Comparison of ENCODE assay signal across 29 cellular contexts in the genomic region with DNA sequence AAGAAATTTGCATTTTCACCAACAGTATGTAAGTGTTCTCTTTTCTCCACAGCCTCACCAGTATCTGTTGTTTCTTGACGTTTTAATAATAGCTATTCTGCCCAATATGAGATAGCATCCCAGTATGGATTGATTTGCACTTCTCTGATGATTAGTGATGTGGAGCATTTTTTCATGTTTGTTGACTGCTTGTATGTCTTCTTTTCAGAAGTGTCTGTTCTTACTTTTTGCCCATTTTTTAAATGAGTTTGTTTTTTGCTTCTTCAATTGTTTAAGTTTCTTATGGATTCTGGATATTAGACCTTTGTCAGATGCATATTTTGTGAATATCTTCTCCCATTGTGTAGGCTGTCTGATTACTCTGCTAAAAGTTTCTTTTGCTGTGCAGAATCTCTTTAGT. TPM values are rescaled to one million over a fixed set of nuclear protein-coding genes. Genes with fewer than 3 reads are reported as not detected.
DNase-seq lines count a peak whose midpoint lies in the region; ATAC-seq, FAIRE-seq and TF ChIP-seq lines count a peak whose summit lies in the region.
"Had no signal": no experiment of that assay in that cellular context is flagged by ENCODE, and none has a peak within 500 bp of the region (broad histone marks: within the 10 kb centered on the region; RNA-seq: fewer than 3 reads in every experiment).

No MANE protein-coding gene starts in this region.

- no peaks in the 10 kb centered on the region; a peak in 1 of 5 replicates for H3K27me3 ChIP-seq in K562 (ENCODE audit: control insufficient read depth in 2 of 2, insufficient read depth in 2 of 2, low read length in 2 of 2)
- H3K27me3 ChIP-seq: BE2C; BLaER1; BLaER1 treated with 17β-estradiol and CSF1 and Interleukin-3, amounts not matched to agents 10 nM and 100 nM had no signal

- no TSS peak for BruUV-seq in K562 (replicated peaks; lab: Mats Ljungman, UMichigan)

- H3K79me2 ChIP-seq in K562 (ENCODE audit: control insufficient read depth, insufficient read depth, low read length), result no peaks in the 10 kb centered on the region

- TF ChIP-seq RAD21 in K562 (CRISPR knock-in tag; conservative IDR thresholded peaks at IDR 0.05 in 1 of 2, IDR thresholded peaks at IDR 0.05 in 1 of 2), result no peak

- no peak for TF ChIP-seq CTCF in K562 (IDR thresholded peaks at IDR 0.05 in 2 of 3, conservative IDR thresholded peaks at IDR 0.05 in 1 of 3; ENCODE audit: insufficient read depth in 2 of 3, low read depth in 1 of 3, low read length in 3 of 3)

- H3K9me3 ChIP-seq in K562 (replicated peaks; ENCODE audit: control insufficient read depth, insufficient read depth, low read depth, low read length), result no peaks in the 10 kb centered on the region
- H3K9me3 ChIP-seq: A549, BE2C had no signal

- intact Hi-C loops in K562 (cut with micrococcal nuclease), result no loop called here

- no peaks in the 10 kb centered on the region for H3K9me1 ChIP-seq in K562 (ENCODE audit: control insufficient read depth, insufficient read depth, low read length)

- H3K9ac ChIP-seq in K562 (ENCODE audit: insufficient read depth in 1 of 2, low read depth in 2 of 2, low read length in 2 of 2), result no peak overlapping the region
- H3K9ac ChIP-seq: BLaER1; BLaER1 treated with 17β-estradiol and CSF1 and Interleukin-3, amounts not matched to agents 10 nM and 100 nM had no signal

- H3K4me3 ChIP-seq in K562, result no peak overlapping the region
- H3K4me3 ChIP-seq: A549; BLaER1; BLaER1 treated with 17β-estradiol and CSF1 and Interleukin-3, amounts not matched to agents 10 nM and 100 nM had no signal

- no peaks in the 10 kb centered on the region for H3K36me3 ChIP-seq in K562 (ENCODE audit: control insufficient read depth, insufficient read depth, low read length)
- H3K36me3 ChIP-seq: BE2C; BLaER1; BLaER1 treated with 17β-estradiol and CSF1 and Interleukin-3, amounts not matched to agents 10 nM and 100 nM had no signal

- in situ Hi-C loops in K562 (cut with MboI), result no loop called here

- no peak for FAIRE-seq in K562 (lab: Jason Lieb, UNC)
- FAIRE-seq: A204.1, A549, D721Med had no signal

- TF ChIP-seq EP300 in K562 (IDR thresholded peaks at IDR 0.05; ENCODE audit: low read length), result no peak

- POLR2A ChIA-PET in K562 (lab: Yijun Ruan, JAX), result no interaction called here

- H2AFZ ChIP-seq in K562 (ENCODE audit: low read depth, low read length), result no peak overlapping the region

- ATAC-seq in K562, result no peak
- ATAC-seq in GM18858 (IDR thresholded peaks at IDR 0.05; ENCODE audit: unreplicated experiment), result no peak
- ATAC-seq: A549; CD8-positive, alpha-beta T cell had no signal

- WGBS in K562 (ENCODE audit: insufficient coverage, low coverage, missing lambda C conversion rate), result 4% methylated on average over 1 of the region's 1 CpG

- CTCF ChIA-PET in K562 (lab: Yijun Ruan, JAX; ENCODE audit: low intra/inter-chr PET ratio), result interaction anchor here (0.6 kb wide), 1 partner anchor 425 kb away, joined by 3 read pairs; no protein-coding TSS in a partner anchor

- H3K4me2 ChIP-seq in K562 (ENCODE audit: insufficient read depth, low read length), result no peak overlapping the region
- H3K4me2 ChIP-seq: A549; BLaER1; BLaER1 treated with 17β-estradiol and CSF1 and Interleukin-3, amounts not matched to agents 10 nM and 100 nM had no signal

- no peaks in the 10 kb centered on the region for H3K4me1 ChIP-seq in K562 (replicated peaks in 1 of 2; ENCODE audit: control insufficient read depth in 2 of 2, insufficient read depth in 2 of 2, low read length in 2 of 2)
- H3K4me1 ChIP-seq: A549, BE2C, BLaER1 had no signal

- no peak for TF ChIP-seq POLR2A in K562 (conservative IDR thresholded peaks at IDR 0.05)

- H4K20me1 ChIP-seq in K562 (replicated peaks; ENCODE audit: control insufficient read depth, insufficient read depth, low read length), result no peaks in the 10 kb centered on the region
- H4K20me1 ChIP-seq: BLaER1; BLaER1 treated with 17β-estradiol and CSF1 and Interleukin-3, amounts not matched to agents 10 nM and 100 nM had no signal

- DNase-seq in K562 (ENCODE audit: extremely low read depth in 1 of 4, low spot score in 3 of 4), result no peak
- DNase-seq: 8988T; ACHN; AML-193; BE2C; C1 segment of cervical spinal cord; Caco-2; Calu3; CD4-positive, alpha-beta memory T cell; CD4-positive, alpha-beta T cell; CD4-positive, CD25-positive, alpha-beta regulatory T cell; CD8-positive, alpha-beta memory T cell; CD8-positive, alpha-beta T cell; COR-L47; DMS 273 treated with DMSO at 0.1 percent for 48 hours; DMS153; DMS53; DMS79; DMS79 treated with DMSO at 0.1 percent for 48 hours; DND-41; EL had no signal

- no peak overlapping the region for H3K27ac ChIP-seq in K562 (ENCODE audit: extremely low read depth, low read depth, low read length)
- H3K27ac ChIP-seq: 22Rv1; A549; BLaER1; BLaER1 treated with 17β-estradiol and CSF1 and Interleukin-3, amounts not matched to agents 10 nM and 100 nM; C4-2B had no signal

TF ChIP-seq in K562, 482 proteins besides CTCF, POLR2A, EP300 and RAD21:
- TF ChIP-seq, protein P1, sequence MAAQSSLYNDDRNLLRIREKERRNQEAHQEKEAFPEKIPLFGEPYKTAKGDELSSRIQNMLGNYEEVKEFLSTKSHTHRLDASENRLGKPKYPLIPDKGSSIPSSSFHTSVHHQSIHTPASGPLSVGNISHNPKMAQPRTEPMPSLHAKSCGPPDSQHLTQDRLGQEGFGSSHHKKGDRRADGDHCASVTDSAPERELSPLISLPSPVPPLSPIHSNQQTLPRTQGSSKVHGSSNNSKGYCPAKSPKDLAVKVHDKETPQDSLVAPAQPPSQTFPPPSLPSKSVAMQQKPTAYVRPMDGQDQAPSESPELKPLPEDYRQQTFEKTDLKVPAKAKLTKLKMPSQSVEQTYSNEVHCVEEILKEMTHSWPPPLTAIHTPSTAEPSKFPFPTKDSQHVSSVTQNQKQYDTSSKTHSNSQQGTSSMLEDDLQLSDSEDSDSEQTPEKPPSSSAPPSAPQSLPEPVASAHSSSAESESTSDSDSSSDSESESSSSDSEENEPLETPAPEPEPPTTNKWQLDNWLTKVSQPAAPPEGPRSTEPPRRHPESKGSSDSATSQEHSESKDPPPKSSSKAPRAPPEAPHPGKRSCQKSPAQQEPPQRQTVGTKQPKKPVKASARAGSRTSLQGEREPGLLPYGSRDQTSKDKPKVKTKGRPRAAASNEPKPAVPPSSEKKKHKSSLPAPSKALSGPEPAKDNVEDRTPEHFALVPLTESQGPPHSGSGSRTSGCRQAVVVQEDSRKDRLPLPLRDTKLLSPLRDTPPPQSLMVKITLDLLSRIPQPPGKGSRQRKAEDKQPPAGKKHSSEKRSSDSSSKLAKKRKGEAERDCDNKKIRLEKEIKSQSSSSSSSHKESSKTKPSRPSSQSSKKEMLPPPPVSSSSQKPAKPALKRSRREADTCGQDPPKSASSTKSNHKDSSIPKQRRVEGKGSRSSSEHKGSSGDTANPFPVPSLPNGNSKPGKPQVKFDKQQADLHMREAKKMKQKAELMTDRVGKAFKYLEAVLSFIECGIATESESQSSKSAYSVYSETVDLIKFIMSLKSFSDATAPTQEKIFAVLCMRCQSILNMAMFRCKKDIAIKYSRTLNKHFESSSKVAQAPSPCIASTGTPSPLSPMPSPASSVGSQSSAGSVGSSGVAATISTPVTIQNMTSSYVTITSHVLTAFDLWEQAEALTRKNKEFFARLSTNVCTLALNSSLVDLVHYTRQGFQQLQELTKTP (IDR thresholded peaks at IDR 0.05; ENCODE audit: low read depth in 1 of 2, partially characterized antibody in 2 of 2), result peak in 1 of 2 experiments; percentile 96
- TF ChIP-seq ZNF3 (CRISPR knock-in tag; IDR thresholded peaks at IDR 0.05) (peak; percentile 72), BRCA1 (IDR thresholded peaks at IDR 0.05) (no peak), BRCA1 (CRISPR knock-in tag; IDR thresholded peaks at IDR 0.05) (no peak)

RNA-seq across cellular contexts. Expression of gene TPK1, which starts 12.2 kb away (rescaled TPM):
- total RNA-seq in K562 (2011; cell fraction: chromatin; rRNA removed; ENCODE audit: low replicate concordance), result 17.5 and 22.0 TPM in 2 replicates
- total RNA-seq in K562 (2011; cell fraction: nucleolus; rRNA removed), result 16.7 and 22.6 TPM in 2 replicates
- total RNA-seq in K562 (2011; cell fraction: nucleoplasm; rRNA removed), result 20.5 and 26.4 TPM in 2 replicates
- 5.8 and 6.3 TPM in 2 replicates for total RNA-seq in K562 (2014; rRNA removed)
- total RNA-seq in K562 (2014; rRNA removed; fragmentation: Illumina TruSeq; extraction: Trizol), result 9.2 and 10.5 TPM in 2 replicates
- total RNA-seq in K562 (2015; rRNA removed; fragmentation: Illumina TruSeq; extraction: Trizol), result 10.5 and 10.8 TPM in 2 replicates
- 7.2 and 7.5 TPM in 2 replicates for total RNA-seq in K562 (2021)
- 7.1 and 9.4 TPM in 2 replicates for polyA plus RNA-seq in K562 (2011; rRNA removed)
- 4.6 and 6.5 TPM in 2 replicates for polyA plus RNA-seq in K562 (2011; cell fraction: cytosol; rRNA removed)
- polyA plus RNA-seq in K562 (2011; cell fraction: nucleus; rRNA removed), result 8.4 and 8.5 TPM in 2 replicates
- 5.5 and 12.0 TPM in 2 replicates for polyA plus RNA-seq in K562 (2012)
- 6.5 and 6.7 TPM in 2 replicates for polyA plus RNA-seq in K562 (2014; fragmentation: Illumina TruSeq; extraction: Trizol)
- 10 to 100 TPM; 12.9 to 16.2 TPM for polyA plus RNA-seq in K562 (2014; fragmentation: Nextera tagmentation; extraction: Ambion mirVana)
- polyA plus RNA-seq in K562 (2014; rRNA removed), result 5.1 and 8.8 TPM in 2 replicates
- polyA minus RNA-seq in K562 (2011; rRNA and poly(A)+ RNA removed), result 11.7 and 21.9 TPM in 2 replicates
- 3.0 and 6.6 TPM in 2 replicates for polyA minus RNA-seq in K562 (2011; cell fraction: cytosol; rRNA and poly(A)+ RNA removed)
- 27.1 and 28.7 TPM in 2 replicates for polyA minus RNA-seq in K562 (2011; cell fraction: nucleus; rRNA and poly(A)+ RNA removed)
